In the genomic region with DNA sequence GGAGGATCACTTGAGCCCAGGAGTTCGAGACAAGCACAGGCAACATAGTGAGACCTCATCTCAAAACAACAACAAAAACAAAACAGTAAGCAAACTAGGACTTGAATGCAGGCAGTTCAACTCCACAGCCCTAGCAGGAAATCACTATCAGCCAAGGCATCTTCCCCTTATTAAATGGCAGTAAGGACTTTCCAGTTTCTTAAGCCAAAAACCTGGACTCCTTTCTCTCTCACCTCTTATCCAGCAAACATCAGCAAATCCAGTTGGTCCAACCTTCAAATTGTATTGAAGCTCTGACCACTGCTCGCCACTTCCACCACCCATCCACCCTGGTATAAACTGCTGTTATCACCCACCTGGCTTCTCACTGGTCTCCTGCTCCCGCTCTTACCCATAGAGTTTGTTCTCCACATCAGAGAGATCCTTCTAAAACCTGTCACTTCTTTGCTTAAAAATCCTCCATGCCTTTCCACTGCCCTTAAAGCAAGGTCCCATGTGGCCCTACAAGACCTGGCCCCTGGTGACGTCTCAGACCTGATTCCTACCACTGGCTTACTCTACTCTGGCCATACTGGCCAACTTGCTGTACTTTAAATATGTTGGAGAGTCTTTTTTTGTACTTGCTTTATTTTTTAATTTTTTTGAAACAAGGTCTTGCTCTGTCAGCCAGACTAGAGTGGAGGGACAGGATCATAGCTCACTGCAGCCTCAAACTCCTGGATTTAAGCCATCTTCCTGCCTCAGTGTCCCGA, we compare ENCODE assay signal across 10 cellular contexts. TPM values are rescaled to one million over a fixed set of nuclear protein-coding genes. Genes with fewer than 3 reads are reported as not detected.
A peak's percentile ranks its signal among the peaks of the same experiment; 100 is the strongest.
DNase-seq lines count a peak whose midpoint lies in the region; ATAC-seq and TF ChIP-seq lines count a peak whose summit lies in the region.
"Had no signal": no experiment of that assay in that cellular context is flagged by ENCODE, and none has a peak within 500 bp of the region (broad histone marks: within the 10 kb centered on the region; RNA-seq: fewer than 3 reads in every experiment).

No MANE protein-coding gene starts in this region.

- no peak for TF ChIP-seq POLR2A in gastrocnemius medialis (IDR thresholded peaks at IDR 0.05)

- H3K27me3 ChIP-seq in RWPE2 (ENCODE audit: insufficient read depth, poor library complexity, severe bottlenecking) (no peaks in the 10 kb centered on the region), gastrocnemius medialis (no peaks in the 10 kb centered on the region), smooth muscle cell (ENCODE audit: low read depth) (no peaks in the 10 kb centered on the region)

- WGBS in smooth muscle cell (ENCODE audit: low lambda C conversion rate) = 97% methylated on average over 5 of the region's 5 CpGs

- peaks cover 81% of the 10 kb centered on the region for H3K4me1 ChIP-seq in RWPE2 (ENCODE audit: insufficient read depth, poor library complexity, severe bottlenecking)
- H3K4me1 ChIP-seq in gastrocnemius medialis = peaks cover 73 to 86% of the 10 kb centered on the region in 2 donors
- peaks cover 16% of the 10 kb centered on the region for H3K4me1 ChIP-seq in smooth muscle cell (ENCODE audit: low read depth)

- TF ChIP-seq CTCF in Calu3 (IDR thresholded peaks at IDR 0.05; ENCODE audit: unreplicated experiment) = no peak
- TF ChIP-seq CTCF in RWPE2 (IDR thresholded peaks at IDR 0.05; ENCODE audit: poor library complexity, severe bottlenecking) = no peak
- TF ChIP-seq CTCF in gastrocnemius medialis (IDR thresholded peaks at IDR 0.05 in 4 of 5, conservative IDR thresholded peaks at IDR 0.05 in 1 of 5) = no peak
- TF ChIP-seq CTCF in smooth muscle cell (IDR thresholded peaks at IDR 0.05; ENCODE audit: borderline replicate concordance, insufficient read depth, poor library complexity, severe bottlenecking) = no peak

- peaks cover 13% of the 10 kb centered on the region for H4K20me1 ChIP-seq in smooth muscle cell (ENCODE audit: low read depth)

- intact Hi-C loops in Calu3 (cut with micrococcal nuclease; ENCODE audit: unreplicated experiment) = loop anchor here (5.0 kb wide), 1 partner anchor 33 kb away; no protein-coding TSS in a partner anchor
- intact Hi-C loops in gastrocnemius medialis (cut with DNase I; ENCODE audit: low total_unique reads) = no loop called here

- peaks cover 53% of the 10 kb centered on the region for H3K79me2 ChIP-seq in smooth muscle cell (ENCODE audit: low read depth)

- no TSS peak for BruUV-seq in Calu3 (replicated peaks; lab: Mats Ljungman, UMichigan)

- H3K27ac ChIP-seq in RWPE2 (ENCODE audit: poor library complexity, severe bottlenecking) = peak overlapping the region; percentile 99
- peak overlapping the region; percentile 43 to 92 (median 88) for H3K27ac ChIP-seq in gastrocnemius medialis
- no peak overlapping the region for H3K27ac ChIP-seq in smooth muscle cell (ENCODE audit: low read depth)

- peak overlapping the region; percentile 88 for H3K27ac Mint-ChIP-seq in Calu3 (ENCODE audit: unreplicated experiment)
- peak overlapping the region; percentile 59 to 64 for H3K27ac Mint-ChIP-seq in effector memory CD8-positive, alpha-beta T cell

- H3K9ac ChIP-seq in smooth muscle cell (ENCODE audit: low read depth) = no peak overlapping the region

- no peaks in the 10 kb centered on the region for H3K27me3 Mint-ChIP-seq in Calu3 (ENCODE audit: unreplicated experiment)
- H3K27me3 Mint-ChIP-seq in effector memory CD8-positive, alpha-beta T cell = no peaks in the 10 kb centered on the region

- H3K36me3 ChIP-seq in RWPE2 (ENCODE audit: low read depth) (peaks cover 97% of the 10 kb centered on the region), gastrocnemius medialis (no peaks in the 10 kb centered on the region), smooth muscle cell (ENCODE audit: low read depth) (no peaks in the 10 kb centered on the region)

- peaks cover 84% of the 10 kb centered on the region for H3K4me1 Mint-ChIP-seq in Calu3 (ENCODE audit: low read depth, unreplicated experiment)
- peaks cover 52 to 59% of the 10 kb centered on the region in 2 donors for H3K4me1 Mint-ChIP-seq in effector memory CD8-positive, alpha-beta T cell (ENCODE audit: low read depth in 2 of 2)

- peaks cover 15% of the 10 kb centered on the region for H3F3A ChIP-seq in smooth muscle cell (ENCODE audit: low read depth)

- no peak overlapping the region for H2AFZ ChIP-seq in smooth muscle cell (ENCODE audit: low read depth)

- no peaks in the 10 kb centered on the region for H3K9me3 Mint-ChIP-seq in Calu3 (ENCODE audit: low read depth, unreplicated experiment)
- no peaks in the 10 kb centered on the region for H3K9me3 Mint-ChIP-seq in effector memory CD8-positive, alpha-beta T cell

- CTCF ChIA-PET in Calu3 (lab: Charles Lee) = interaction anchor here (1.6 to 3.3 kb wide), 7 partner anchors 10 to 29 kb away, joined by 5 to 22 read pairs (median 12); partner anchors contain the start of gene BCL2L1

- no peak for ATAC-seq in RWPE2 (ENCODE audit: low read depth)
- ATAC-seq in effector memory CD8-positive, alpha-beta T cell (replicated peaks) = no peak
- no peak for ATAC-seq in gastrocnemius medialis
- no peak for ATAC-seq in HG03571 (IDR thresholded peaks at IDR 0.05; ENCODE audit: unreplicated experiment)

- no peaks in the 10 kb centered on the region for H3K9me3 ChIP-seq in RWPE2 (ENCODE audit: severe bottlenecking)
- H3K9me3 ChIP-seq in gastrocnemius medialis = no peaks in the 10 kb centered on the region
- no peaks in the 10 kb centered on the region for H3K9me3 ChIP-seq in smooth muscle cell (replicated peaks; ENCODE audit: low read depth)

- in situ Hi-C loops in gastrocnemius medialis (cut with MboI; ENCODE audit: low sequenced_read_pairs in 4 of 4) = no loop called here

- H3K36me3 Mint-ChIP-seq in Calu3 (ENCODE audit: insufficient read depth, unreplicated experiment) = peaks cover 99% of the 10 kb centered on the region
- peaks cover 53% of the 10 kb centered on the region for H3K36me3 Mint-ChIP-seq in effector memory CD8-positive, alpha-beta T cell (ENCODE audit: insufficient read depth)

- DNase-seq in Calu3 (no peak), RWPE2 (ENCODE audit: low spot score) (no peak), gastrocnemius medialis (no peak), mucosa of gallbladder (ENCODE audit: low spot score) (no peak), OCI-M2 (lab: John Stamatoyannopoulos, UW; ENCODE audit: unreplicated experiment) (no peak), smooth muscle cell (lab: John Stamatoyannopoulos, UW; ENCODE audit: unreplicated experiment) (no peak)
- DNase-seq in effector memory CD8-positive, alpha-beta T cell = no peak
- DNase-seq: KBM-7 had no signal

- peak overlapping the region; percentile 19 for H3K4me3 Mint-ChIP-seq in Calu3 (ENCODE audit: low read depth, unreplicated experiment)
- H3K4me3 Mint-ChIP-seq in effector memory CD8-positive, alpha-beta T cell = no peak overlapping the region

- no peak overlapping the region for H3K4me2 ChIP-seq in smooth muscle cell

- no peak overlapping the region for H3K4me3 ChIP-seq in RWPE2 (ENCODE audit: severe bottlenecking)
- no peak overlapping the region for H3K4me3 ChIP-seq in gastrocnemius medialis
- H3K4me3 ChIP-seq in smooth muscle cell = no peak overlapping the region

RNA-seq across cellular contexts. Expression of gene BCL2L1, which starts 27.6 kb away (rescaled TPM):
- total RNA-seq in Calu3 (2022) (290 and 321 TPM in 2 replicates), gastrocnemius medialis (10 to 100 TPM; 41.5 to 87.8 (median 55.3) TPM), mucosa of gallbladder (191 TPM), smooth muscle cell (35.5 and 47.0 TPM in 2 replicates)
- polyA plus RNA-seq in smooth muscle cell = 24.8 and 41.1 TPM in 2 replicates

RNA-seq across cellular contexts. Expression of gene TPX2, which starts 44.1 kb away (rescaled TPM):
- total RNA-seq in Calu3 (2022) (157 and 179 TPM in 2 replicates), gastrocnemius medialis (1 to 10 TPM in 2 of 4 donors, under 1 TPM in 2; 0.46 to 1.9 (median 1.0) TPM), mucosa of gallbladder (2.6 TPM), smooth muscle cell (24.5 and 28.3 TPM in 2 replicates)
- polyA plus RNA-seq in smooth muscle cell = 18.7 and 21.7 TPM in 2 replicates

RNA-seq across cellular contexts. Expression of gene COX4I2, which starts 57.3 kb away (rescaled TPM):
- total RNA-seq in Calu3 (2022) = not detected in 2 replicates
- 10 to 100 TPM in 1 of 4 donors, 1 to 10 TPM in 3; 3.9 to 10.4 (median 4.3) TPM for total RNA-seq in gastrocnemius medialis
- total RNA-seq in mucosa of gallbladder = 3.8 TPM
- not detected in 2 replicates for total RNA-seq in smooth muscle cell
- polyA plus RNA-seq in smooth muscle cell = 0.80 and 2.1 TPM in 2 replicates
- total RNA-seq: Daoy had no signal
